ENCODE assay signal across 8 cellular contexts in the genomic region with DNA sequence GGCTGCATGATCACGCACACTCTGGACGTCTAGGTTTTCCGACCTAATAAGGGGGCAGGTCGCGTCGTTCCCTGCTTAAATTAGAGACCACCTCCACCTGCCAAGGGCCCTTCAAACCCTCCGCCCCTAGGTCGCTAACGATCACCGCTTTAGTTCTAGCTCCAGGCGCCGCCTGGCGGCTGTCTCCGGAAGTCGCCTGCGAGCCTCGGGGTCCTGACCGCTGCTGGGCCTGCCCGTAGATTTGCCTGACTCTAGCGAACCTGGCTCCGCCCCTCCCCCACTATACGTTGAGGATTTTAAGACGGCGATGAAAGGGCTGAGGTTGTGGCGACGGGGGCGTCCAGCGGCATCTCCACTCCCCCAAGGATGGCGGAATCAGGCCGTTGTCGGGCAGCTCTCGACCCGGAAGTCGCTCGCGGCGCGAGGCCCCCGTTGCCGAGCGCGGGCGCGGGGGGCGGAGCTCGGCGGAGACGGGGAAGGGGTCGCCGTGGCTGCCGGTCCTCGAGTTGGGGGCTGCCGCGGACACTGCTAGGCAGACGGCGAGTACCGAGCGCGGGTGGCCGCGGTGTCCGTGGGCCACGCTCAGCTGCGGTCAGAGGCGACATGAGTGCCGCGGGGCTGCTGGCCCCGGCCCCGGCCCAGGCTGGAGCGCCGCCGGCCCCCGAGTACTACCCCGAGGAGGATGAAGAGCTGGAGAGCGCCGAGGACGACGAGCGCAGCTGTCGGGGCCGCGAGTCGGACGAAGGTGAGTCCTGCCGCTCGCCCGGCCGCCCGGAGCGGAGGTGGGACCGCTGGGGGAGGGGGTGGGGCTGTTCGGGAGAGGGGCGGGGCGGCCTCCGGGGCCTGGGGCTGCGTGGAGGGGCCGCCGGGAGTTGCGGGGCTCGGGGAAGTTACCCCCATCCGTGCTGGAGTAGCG. TPM values are rescaled to one million over a fixed set of nuclear protein-coding genes. Genes with fewer than 3 reads are reported as not detected.
DNase-seq lines count a peak whose midpoint lies in the region; ATAC-seq and TF ChIP-seq lines count a peak whose summit lies in the region.

A gene with protein sequence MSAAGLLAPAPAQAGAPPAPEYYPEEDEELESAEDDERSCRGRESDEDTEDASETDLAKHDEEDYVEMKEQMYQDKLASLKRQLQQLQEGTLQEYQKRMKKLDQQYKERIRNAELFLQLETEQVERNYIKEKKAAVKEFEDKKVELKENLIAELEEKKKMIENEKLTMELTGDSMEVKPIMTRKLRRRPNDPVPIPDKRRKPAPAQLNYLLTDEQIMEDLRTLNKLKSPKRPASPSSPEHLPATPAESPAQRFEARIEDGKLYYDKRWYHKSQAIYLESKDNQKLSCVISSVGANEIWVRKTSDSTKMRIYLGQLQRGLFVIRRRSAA (plus strand): TSS at position 467 of the 916 bp plus-strand sequence. CDS start 137 bp downstream, at position 604.

- peak within 1 kb of the TSS; percentile 87 for H3K4me2 ChIP-seq in mammary epithelial cell (ENCODE audit: insufficient read depth, low read depth, low read length)

- peaks cover 12% of the 10 kb centered on the region for H3K36me3 Mint-ChIP-seq in WTC11

- POLR2A ChIA-PET in WTC11 (lab: Charles Lee) = interaction anchor here (1.0 to 1.9 kb wide), 3 partner anchors 146 to 240 kb away, joined by 3 to 9 read pairs (median 3); a partner anchor contains a TSS

- peak within 1 kb of the TSS; percentile 89 for H3K4me3 Mint-ChIP-seq in WTC11

- in situ Hi-C loops in mammary epithelial cell (cut with MboI; ENCODE audit: low sequenced_read_pairs in 2 of 2) = loop anchor here in 1 of 2 donors (10.0 kb wide), 1 partner anchor 192 kb away; no protein-coding TSS in a partner anchor

- H3K27me3 ChIP-seq in mammary epithelial cell (ENCODE audit: insufficient read depth, low read length) (no peaks in the 10 kb centered on the region), skeletal muscle tissue (ENCODE audit: control insufficient read depth in 3 of 3, insufficient read depth in 3 of 3, low read length in 3 of 3) (no peaks in the 10 kb centered on the region)

- peaks cover 55% of the 10 kb centered on the region for H3K79me2 ChIP-seq in mammary epithelial cell (ENCODE audit: insufficient read depth, low read length)

- peaks cover 26% of the 10 kb centered on the region for H3K4me1 ChIP-seq in mammary epithelial cell (ENCODE audit: insufficient read depth, low read length)
- peaks cover 27 to 38% (median 33%) of the 10 kb centered on the region in 3 donors for H3K4me1 ChIP-seq in skeletal muscle tissue (ENCODE audit: control insufficient read depth in 3 of 3, insufficient read depth in 3 of 3, low read length in 3 of 3)

- H4K20me1 ChIP-seq in mammary epithelial cell (ENCODE audit: insufficient read depth, low read length) = no peaks in the 10 kb centered on the region

- ATAC-seq in HG02970 (IDR thresholded peaks at IDR 0.05; ENCODE audit: low FRiP score, unreplicated experiment) (peak; percentile 31), WTC11 (peak; percentile 16), GM18907 (IDR thresholded peaks at IDR 0.05; ENCODE audit: unreplicated experiment) (no peak)

- H3K4me1 Mint-ChIP-seq in WTC11 = peaks cover 37% of the 10 kb centered on the region

- under 1% methylated on average over 22 of the region's 102 CpGs for WGBS in mammary epithelial cell (ENCODE audit: low coverage, missing lambda C conversion rate)

- no peaks in the 10 kb centered on the region for H3K9me3 Mint-ChIP-seq in WTC11

- H3K27me3 Mint-ChIP-seq in WTC11 (ENCODE audit: low read depth) = peaks cover 5% of the 10 kb centered on the region

- CTCF ChIA-PET in WTC11 (lab: Charles Lee) (interaction anchor here (0.6 to 4.5 kb wide), 54 partner anchors 8 to 1218 kb away, joined by 3 to 76 read pairs (median 4); a partner anchor contains a TSS), mammary epithelial cell (lab: Charles Lee; ENCODE audit: low non-redundant PET) (interaction anchor here (0.6 to 0.8 kb wide), 3 partner anchors 140 to 211 kb away, joined by 3 to 8 read pairs (median 4); no protein-coding TSS in a partner anchor)

- H3K9me3 ChIP-seq in mammary epithelial cell (replicated peaks; ENCODE audit: insufficient read depth, low read length) (no peaks in the 10 kb centered on the region), iPS-18c (ENCODE audit: control insufficient read depth, insufficient read depth, low read length) (peaks cover under 1% of the 10 kb centered on the region), skeletal muscle tissue (ENCODE audit: control insufficient read depth in 3 of 3, low read length in 3 of 3) (no peaks in the 10 kb centered on the region)

- H3K4me3 ChIP-seq in mammary epithelial cell (replicated peaks in 1 of 3; ENCODE audit: insufficient read depth in 1 of 3, low read depth in 2 of 3, low read length in 3 of 3) (peak within 1 kb of the TSS; percentile 76 to 89 (median 79)), iPS-18c (ENCODE audit: insufficient read depth, low read depth, low read length) (peak within 1 kb of the TSS; percentile 95), skeletal muscle tissue (ENCODE audit: low read length in 3 of 3) (peak within 1 kb of the TSS; percentile 67 to 93 (median 90))

- intact Hi-C loops in mammary epithelial cell (cut with micrococcal nuclease) = loop anchor here (1.0 to 5.0 kb wide), 10 partner anchors 69 to 1271 kb away; no protein-coding TSS in a partner anchor

- TF ChIP-seq CTCF in WTC11 (IDR thresholded peaks at IDR 0.05) (peak; percentile 96), mammary epithelial cell (conservative IDR thresholded peaks at IDR 0.05 in 1 of 2, IDR thresholded peaks at IDR 0.05 in 1 of 2; ENCODE audit: extremely low read depth in 1 of 2, insufficient read depth in 1 of 2, low read depth in 1 of 2, low read length in 2 of 2) (peak; percentile 93 to 98)

- H3K27ac Mint-ChIP-seq in WTC11 = peak within 1 kb of the TSS; percentile 99

- peak within 1 kb of the TSS; percentile 93 for H2AFZ ChIP-seq in mammary epithelial cell (ENCODE audit: low read depth, low read length)

- dilution Hi-C loops in mammary epithelial cell (cut with HindIII; ENCODE audit: low sequenced_read_pairs) = loop anchor here (5.0 to 10.0 kb wide), 2 partner anchors 194 to 232 kb away; no protein-coding TSS in a partner anchor

- DNase-seq in ELR (ENCODE audit: low read depth) (peak; percentile 85), NCI-H226 (peak; percentile 43), WTC11 (ENCODE audit: low spot score) (peak; percentile 97), mammary epithelial cell (peak; percentile 64)

- H3K36me3 ChIP-seq in mammary epithelial cell (ENCODE audit: insufficient read depth, low read length) (peaks cover 8% of the 10 kb centered on the region), skeletal muscle tissue (ENCODE audit: control insufficient read depth in 3 of 3, insufficient read depth in 3 of 3, low read length in 3 of 3) (peaks cover 10 to 16% (median 13%) of the 10 kb centered on the region in 3 donors)

- H3K27ac ChIP-seq in mammary epithelial cell (ENCODE audit: insufficient read depth, low read depth, low read length) = peak within 1 kb of the TSS; percentile 87
- H3K27ac ChIP-seq in skeletal muscle tissue (ENCODE audit: low read depth, low read length) = peak within 1 kb of the TSS; percentile 92

- H3K9ac ChIP-seq in mammary epithelial cell (ENCODE audit: insufficient read depth, low read length) = peak within 1 kb of the TSS; percentile 91
- peak within 1 kb of the TSS; percentile 81 to 96 (median 90) for H3K9ac ChIP-seq in skeletal muscle tissue (ENCODE audit: low read depth in 1 of 3, low read length in 3 of 3)

- BruUV-seq in mammary epithelial cell (replicated peaks; lab: Mats Ljungman, UMichigan) = no TSS peak

TF ChIP-seq in WTC11, 78 proteins besides CTCF, POLR2A, EP300 and RAD21 (continues in another document):
- TF ChIP-seq MYBL2 (CRISPR knock-in tag; IDR thresholded peaks at IDR 0.05) (peak; percentile 33; the same call in 1 of the 2 replicates), ZNF671 (CRISPR knock-in tag; IDR thresholded peaks at IDR 0.05) (no peak), ZNF121 (CRISPR knock-in tag; IDR thresholded peaks at IDR 0.05) (0 out of 2 replicates have a peak, but pooled peaks have one; percentile 4), ZNF396 (CRISPR knock-in tag; IDR thresholded peaks at IDR 0.05; ENCODE audit: borderline replicate concordance) (no peak), SMAD3 (CRISPR knock-in tag; IDR thresholded peaks at IDR 0.05; ENCODE audit: borderline replicate concordance) (peak; percentile 59; the same call in 1 of the 2 replicates), FOXP1 (CRISPR knock-in tag; IDR thresholded peaks at IDR 0.05; ENCODE audit: borderline replicate concordance) (peak; percentile 78)
- TF ChIP-seq, protein P1, sequence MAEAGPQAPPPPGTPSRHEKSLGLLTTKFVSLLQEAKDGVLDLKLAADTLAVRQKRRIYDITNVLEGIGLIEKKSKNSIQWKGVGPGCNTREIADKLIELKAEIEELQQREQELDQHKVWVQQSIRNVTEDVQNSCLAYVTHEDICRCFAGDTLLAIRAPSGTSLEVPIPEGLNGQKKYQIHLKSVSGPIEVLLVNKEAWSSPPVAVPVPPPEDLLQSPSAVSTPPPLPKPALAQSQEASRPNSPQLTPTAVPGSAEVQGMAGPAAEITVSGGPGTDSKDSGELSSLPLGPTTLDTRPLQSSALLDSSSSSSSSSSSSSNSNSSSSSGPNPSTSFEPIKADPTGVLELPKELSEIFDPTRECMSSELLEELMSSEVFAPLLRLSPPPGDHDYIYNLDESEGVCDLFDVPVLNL (CRISPR knock-in tag; IDR thresholded peaks at IDR 0.05; ENCODE audit: borderline replicate concordance, low read depth) = no peak
- TF ChIP-seq, protein P2, sequence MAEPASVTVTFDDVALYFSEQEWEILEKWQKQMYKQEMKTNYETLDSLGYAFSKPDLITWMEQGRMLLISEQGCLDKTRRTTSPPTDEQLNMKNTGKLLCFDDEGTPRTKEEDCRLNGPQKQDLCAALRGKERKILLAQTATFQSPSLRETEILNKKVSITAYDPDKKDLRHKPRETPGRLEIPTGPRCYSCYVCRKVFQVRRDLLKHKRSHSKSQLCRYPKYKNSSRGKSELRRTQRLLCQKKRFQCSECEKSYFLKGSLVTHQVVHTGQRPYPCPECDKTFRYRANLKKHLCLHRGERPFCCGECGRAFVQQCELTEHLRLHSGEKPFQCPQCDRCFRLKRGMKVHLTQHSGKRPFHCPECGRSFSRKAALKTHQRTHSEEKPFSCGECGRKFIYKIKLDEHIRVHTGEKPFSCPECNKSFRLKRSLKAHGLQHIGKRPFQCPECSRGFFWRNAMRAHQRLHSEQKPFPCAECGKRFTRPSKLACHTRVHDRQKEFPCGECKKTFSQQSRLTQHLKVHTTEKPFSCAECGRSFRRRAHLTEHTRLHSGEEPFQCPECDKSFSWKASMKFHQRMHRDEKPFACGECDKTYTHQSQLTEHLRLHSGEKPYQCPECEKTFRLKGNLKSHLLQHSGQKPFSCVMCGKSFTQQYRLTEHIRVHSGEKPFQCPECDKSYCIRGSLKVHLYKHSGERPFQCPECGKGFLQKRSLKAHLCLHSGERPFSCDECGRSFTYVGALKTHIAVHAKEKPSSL (CRISPR knock-in tag; conservative IDR thresholded peaks at IDR 0.05) = no peak

RNA-seq across cellular contexts. Expression of the gene that starts here (rescaled TPM):
- total RNA-seq in WTC11 (2021) (63.9 to 65.5 TPM (median 64.7 TPM) in 3 replicates), mammary epithelial cell (10 to 100 TPM; 30.3 to 48.7 TPM), skeletal muscle tissue (26.1 TPM)
- polyA plus RNA-seq in mammary epithelial cell = 13.0 TPM
- polyA minus RNA-seq in mammary epithelial cell = 21.1 TPM

Comparison
In these comparisons a context has a peak if more than half of its experiments do, and no peak if none do; other contexts are left out.
1. DNase-seq: peak in every context shown above with its lines; median percentile 97 in WTC11; 85 in ELR; 64 in mammary epithelial cell; 43 in NCI-H226.